24 cellular contexts compared by ENCODE assay signal in genomic region chr5:158856794-158857193, GRCh38.
DNase-seq lines count a peak whose midpoint lies in the region; ATAC-seq, FAIRE-seq and TF ChIP-seq lines count a peak whose summit lies in the region.
"Had no signal": no experiment of that assay in that cellular context is flagged by ENCODE, and none has a peak within 500 bp of the region (broad histone marks: within the 10 kb centered on the region; RNA-seq: fewer than 3 reads in every experiment).

No MANE protein-coding gene starts in this region.

- H3K27ac ChIP-seq in A549 (peak overlapping the region; percentile 70 to 81; a peak in 5 of 6 replicates), mesenchymal stem cell (ENCODE audit: low read length, poor library complexity, severe bottlenecking) (no peak overlapping the region)
- H3K27ac ChIP-seq in CD4-positive, alpha-beta memory T cell (ENCODE audit: low read depth, low read length) = no peak overlapping the region
- H3K27ac ChIP-seq: adrenal gland, epithelial cell of prostate, HL-60, left lung had no signal

- ATAC-seq in A549 = no peak
- ATAC-seq in T-cell (replicated peaks in 1 of 4) = peak; percentile 43 to 87 (median 78)
- ATAC-seq in naive B cell (ENCODE audit: low read depth in 2 of 2) = peak; percentile 35 to 44
- no peak for ATAC-seq in HG03025 (IDR thresholded peaks at IDR 0.05; ENCODE audit: low FRiP score, unreplicated experiment)
- ATAC-seq: activated CD4-positive, CD25-positive, alpha-beta regulatory T cell treated with anti-CD3 and anti-CD28 coated beads, Interleukin-2, amount 50 U/mL, for 24 hours; activated CD8-positive, alpha-beta T cell treated with anti-CD3 and anti-CD28 coated beads, Interleukin-2, amount 10 ng/mL, durations not matched to agents 7 days and 5 days; left lung had no signal

- no peak for TF ChIP-seq POLR2A in A549 (IDR thresholded peaks at IDR 0.05; ENCODE audit: low read length)

- no peak overlapping the region for H2BK5ac ChIP-seq in mesenchymal stem cell (ENCODE audit: low read depth, low read length, poor library complexity, severe bottlenecking)

- no peaks in the 10 kb centered on the region for H3K79me1 ChIP-seq in mesenchymal stem cell (replicated peaks; ENCODE audit: low read length, poor library complexity, severe bottlenecking)

- CTCF ChIA-PET in A549 (lab: Yijun Ruan, JAX) (interaction anchor here (0.6 to 1.1 kb wide), 2 partner anchors 161 to 250 kb away, joined by 3 read pairs; no protein-coding TSS in a partner anchor), T-cell (lab: Charles Lee) (no interaction called here)
- CTCF ChIA-PET in CD4-positive, alpha-beta memory T cell (lab: Charles Lee; ENCODE audit: partially characterized antibody) = no interaction called here

- H3K23ac ChIP-seq in mesenchymal stem cell (ENCODE audit: low read length in 2 of 2) = no peak overlapping the region

- peak; percentile 49 for FAIRE-seq in A549 (lab: Jason Lieb, UNC)
- FAIRE-seq: GM12892, islet of Langerhans had no signal

- peak overlapping the region in 5 of 8 donors; percentile 9 to 63 (median 43) for H3K4me3 Mint-ChIP-seq in CD4-positive, alpha-beta memory T cell
- H3K4me3 Mint-ChIP-seq in T-cell (peak overlapping the region in 1 of 3 donors; percentile 48), naive B cell (peak overlapping the region in 7 of 8 donors; percentile 7 to 76 (median 59))
- H3K4me3 Mint-ChIP-seq: activated CD8-positive, alpha-beta T cell treated with anti-CD3 and anti-CD28 coated beads, Interleukin-2, amount 10 ng/mL, durations not matched to agents 7 days and 5 days; brain had no signal

- WGBS in A549 (ENCODE audit: missing lambda C conversion rate) = 85% methylated on average over 3 of the region's 3 CpGs
- WGBS in mesenchymal stem cell = 80% methylated on average over 3 of the region's 3 CpGs

- H2BK120ac ChIP-seq in mesenchymal stem cell (ENCODE audit: low read depth, low read length) = no peak overlapping the region

- no peak overlapping the region for H3K4ac ChIP-seq in mesenchymal stem cell (ENCODE audit: low read depth in 1 of 2, low read length in 2 of 2)

- TF ChIP-seq CTCF in A549 (IDR thresholded peaks at IDR 0.05) = no peak

- H3K27ac Mint-ChIP-seq in CD4-positive, alpha-beta memory T cell = peak overlapping the region in 6 of 7 donors; percentile 5 to 81 (median 25)
- peak overlapping the region; percentile 13 to 84 for H3K27ac Mint-ChIP-seq in T-cell
- H3K27ac Mint-ChIP-seq in naive B cell = peak overlapping the region; percentile 10 to 93 (median 84)
- H3K27ac Mint-ChIP-seq: activated CD8-positive, alpha-beta T cell treated with anti-CD3 and anti-CD28 coated beads, Interleukin-2, amount 10 ng/mL, durations not matched to agents 7 days and 5 days; brain had no signal

- peak overlapping the region in 1 of 2 experiments; percentile 31 for H3K18ac ChIP-seq in mesenchymal stem cell (ENCODE audit: low read depth in 1 of 2, low read length in 2 of 2)

- H3K4me1 ChIP-seq in A549 (peaks cover 49% of the 10 kb centered on the region), mesenchymal stem cell (ENCODE audit: control insufficient read depth, insufficient read depth, low read depth, low read length) (no peaks in the 10 kb centered on the region)
- H3K4me1 ChIP-seq in CD4-positive, alpha-beta memory T cell (ENCODE audit: insufficient read depth, low read length) = peaks cover 15% of the 10 kb centered on the region
- H3K4me1 ChIP-seq: adrenal gland, left lung had no signal

- H2BK12ac ChIP-seq in mesenchymal stem cell (ENCODE audit: low read length in 2 of 2) = no peak overlapping the region

- H2BK15ac ChIP-seq in mesenchymal stem cell (ENCODE audit: low read depth, poor library complexity, severe bottlenecking) = no peak overlapping the region

- peak overlapping the region; percentile 64 for H3K4me2 ChIP-seq in A549
- no peak overlapping the region for H3K4me2 ChIP-seq in mesenchymal stem cell (ENCODE audit: low read length, poor library complexity, severe bottlenecking)

- H3K27me3 ChIP-seq in CD4-positive, alpha-beta memory T cell (ENCODE audit: insufficient read depth, low read length) = no peaks in the 10 kb centered on the region
- H3K27me3 ChIP-seq in mesenchymal stem cell (ENCODE audit: control insufficient read depth in 1 of 2, insufficient read depth in 1 of 2, low read length in 2 of 2) = peaks cover 0 to 3% of the 10 kb centered on the region in 2 experiments
- H3K27me3 ChIP-seq: left lung had no signal

- TF ChIP-seq RAD21 in A549 (conservative IDR thresholded peaks at IDR 0.05 in 1 of 2, IDR thresholded peaks at IDR 0.05 in 1 of 2) = no peak

- H3K9ac ChIP-seq in mesenchymal stem cell (ENCODE audit: low read length) = no peak overlapping the region

- intact Hi-C loops in CD4-positive, alpha-beta memory T cell (cut with micrococcal nuclease) = no loop called here

- peaks cover 2 to 10% of the 10 kb centered on the region in 2 donors for H3K27me3 Mint-ChIP-seq in CD4-positive, alpha-beta memory T cell
- H3K27me3 Mint-ChIP-seq in T-cell = peaks cover 8 to 19% of the 10 kb centered on the region in 2 donors
- H3K27me3 Mint-ChIP-seq in naive B cell = no peaks in the 10 kb centered on the region

- H2AK5ac ChIP-seq in mesenchymal stem cell (ENCODE audit: low read length, severe bottlenecking) = no peak overlapping the region

- H2AFZ ChIP-seq in mesenchymal stem cell (ENCODE audit: low read depth, low read length) = no peak overlapping the region

- DNase-seq in A549 (ENCODE audit: low read depth in 1 of 2, low spot score in 1 of 2) (no peak), T-cell (no peak), naive B cell (no peak), mesenchymal stem cell (no peak), NCI-H446 (lab: John Stamatoyannopoulos, UW) (no peak), NCI-H226 (no peak)
- DNase-seq in CD4-positive, alpha-beta memory T cell = peak in 4 of 5 donors; percentile 13 to 18 (median 15)
- DNase-seq: activated CD8-positive, alpha-beta T cell treated with anti-CD3 and anti-CD28 coated beads, Interleukin-2, amount 10 ng/mL, durations not matched to agents 7 days and 5 days; activated gamma-delta T cell treated with Interleukin-2 at 50 U/mL for 16 hours; activated T-cell treated with anti-CD3 and anti-CD28 coated beads, Interleukin-2, amount 50 U/mL, for 1 hour; adrenal gland; C1 segment of cervical spinal cord; EL; left lung; nucleus accumbens; T-helper 1 cell; trophoblast cell had no signal

- no peaks in the 10 kb centered on the region for H3K36me3 ChIP-seq in CD4-positive, alpha-beta memory T cell (ENCODE audit: insufficient read depth, low read length)
- H3K36me3 ChIP-seq in mesenchymal stem cell (ENCODE audit: control insufficient read depth in 1 of 2, insufficient read depth in 2 of 2, low read depth in 1 of 2, low read length in 2 of 2) = peaks cover 0 to 8% of the 10 kb centered on the region in 2 experiments
- H3K36me3 ChIP-seq: adrenal gland, left lung had no signal

- POLR2A ChIA-PET in A549 (lab: Yijun Ruan, JAX) (no interaction called here), T-cell (lab: Charles Lee) (interaction anchor here in 1 of 2 donors (0.6 kb wide), 1 partner anchor 1562 kb away, joined by 6 read pairs; the partner anchor contains the start of gene SLU7)
- POLR2A ChIA-PET in CD4-positive, alpha-beta memory T cell (lab: Charles Lee; ENCODE audit: partially characterized antibody) = no interaction called here

- no peak overlapping the region for H3K14ac ChIP-seq in mesenchymal stem cell (ENCODE audit: low read length in 2 of 2)

- no peaks in the 10 kb centered on the region for H3K36me3 Mint-ChIP-seq in CD4-positive, alpha-beta memory T cell
- H3K36me3 Mint-ChIP-seq in T-cell = peaks cover 3% of the 10 kb centered on the region
- peaks cover 4 to 8% of the 10 kb centered on the region in 2 donors for H3K36me3 Mint-ChIP-seq in naive B cell
- H3K36me3 Mint-ChIP-seq: brain had no signal

- peaks cover 15 to 48% (median 37%) of the 10 kb centered on the region in 4 donors for H3K4me1 Mint-ChIP-seq in CD4-positive, alpha-beta memory T cell
- H3K4me1 Mint-ChIP-seq in T-cell = peaks cover 42 to 58% (median 45%) of the 10 kb centered on the region in 3 donors
- H3K4me1 Mint-ChIP-seq in naive B cell = peaks cover 70 to 82% (median 79%) of the 10 kb centered on the region in 3 donors

- no peak for TF ChIP-seq EP300 in A549 (IDR thresholded peaks at IDR 0.05)

- no peak overlapping the region for H4K91ac ChIP-seq in mesenchymal stem cell (ENCODE audit: low read length)

- peaks cover 0 to 2% (median 0%) of the 10 kb centered on the region in 8 donors for H3K9me3 Mint-ChIP-seq in CD4-positive, alpha-beta memory T cell
- H3K9me3 Mint-ChIP-seq in T-cell (no peaks in the 10 kb centered on the region), naive B cell (no peaks in the 10 kb centered on the region)
- H3K9me3 Mint-ChIP-seq: brain had no signal

- H3K4me3 ChIP-seq in A549 (no peak overlapping the region), mesenchymal stem cell (ENCODE audit: insufficient read depth in 1 of 2, low read depth in 1 of 2, low read length in 2 of 2) (no peak overlapping the region)
- H3K4me3 ChIP-seq in CD4-positive, alpha-beta memory T cell (ENCODE audit: low read length in 2 of 2) = no peak overlapping the region
- H3K4me3 ChIP-seq: adrenal gland, left lung had no signal

- H4K8ac ChIP-seq in mesenchymal stem cell (ENCODE audit: low read length) = no peak overlapping the region

- H3K9me3 ChIP-seq in A549 (no peaks in the 10 kb centered on the region), mesenchymal stem cell (ENCODE audit: control insufficient read depth, low read length) (no peaks in the 10 kb centered on the region)
- H3K9me3 ChIP-seq in CD4-positive, alpha-beta memory T cell (ENCODE audit: control insufficient read depth in 1 of 2, low read length in 2 of 2) = no peaks in the 10 kb centered on the region
- H3K9me3 ChIP-seq: adrenal gland, left lung had no signal

TF ChIP-seq in A549, 52 proteins besides CTCF, POLR2A, EP300 and RAD21 (continues in another document):
- no peak for TF ChIP-seq ZFP36 (IDR thresholded peaks at IDR 0.05; ENCODE audit: borderline replicate concordance, partially characterized antibody)
- no peak for TF ChIP-seq PBX3 (IDR thresholded peaks at IDR 0.05)
- TF ChIP-seq POLR2AphosphoS2 (conservative IDR thresholded peaks at IDR 0.05; ENCODE audit: low read length) = no peak
- TF ChIP-seq HOXB5 (CRISPR knock-in tag; IDR thresholded peaks at IDR 0.05) = no peak
- TF ChIP-seq CBX8 (IDR thresholded peaks at IDR 0.05) = no peak
- TF ChIP-seq NFE2L2 (conservative IDR thresholded peaks at IDR 0.05; ENCODE audit: low read length) = no peak
- TF ChIP-seq KDM1A (IDR thresholded peaks at IDR 0.05; ENCODE audit: low read depth) = no peak
- no peak for TF ChIP-seq HOXB13 (CRISPR knock-in tag; IDR thresholded peaks at IDR 0.05; ENCODE audit: low read depth)

Comparison
In these comparisons a context has a peak if more than half of its experiments do, and no peak if none do; other contexts are left out.
1. ATAC-seq: peak in T-cell (4 of 4) and naive B cell (2 of 2); none in A549 (0 of 2) and HG03025 (single experiment).
2. DNase-seq: peak in CD4-positive, alpha-beta memory T cell (4 of 5); none in A549 (0 of 2), T-cell (0 of 34), naive B cell (single experiment), mesenchymal stem cell (single experiment), NCI-H446 (0 of 2) and NCI-H226 (single experiment).
3. H3K27ac ChIP-seq: peak in A549 (2 of 2); none in CD4-positive, alpha-beta memory T cell (single experiment) and mesenchymal stem cell (single experiment).
4. H3K27ac Mint-ChIP-seq: peak in every context shown above with its lines; median percentile 84 in naive B cell; 48 in T-cell; 25 in CD4-positive, alpha-beta memory T cell.